ENCODE assay signal across 1 cellular context in the genomic region with DNA sequence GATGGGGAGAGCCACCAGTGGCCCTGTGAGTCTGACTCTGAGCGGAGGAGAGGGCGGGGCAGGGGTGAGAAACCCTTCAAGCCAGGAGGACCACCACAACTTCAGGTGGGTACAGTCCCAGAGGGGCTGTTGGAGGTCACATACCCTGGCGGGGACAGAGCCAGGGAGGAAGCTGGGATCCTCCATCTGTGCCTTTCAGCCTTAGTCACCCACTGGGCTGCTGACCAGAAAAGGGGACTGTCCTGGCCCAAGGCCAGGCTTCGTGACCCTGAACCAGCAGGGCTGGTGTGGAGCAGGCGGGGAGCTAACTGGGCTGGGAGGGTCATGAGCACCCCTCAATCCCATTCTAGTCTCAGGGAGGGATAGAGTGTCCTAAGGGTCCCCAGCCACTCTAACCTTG.
TF ChIP-seq lines count a peak whose summit lies in the region.

No MANE protein-coding gene starts in this region.

TF ChIP-seq in H1, 55 proteins besides CTCF, POLR2A, EP300 and RAD21:
- TF ChIP-seq SIRT6 (IDR thresholded peaks at IDR 0.05; ENCODE audit: low read length) (no peak), GTF2F1 (IDR thresholded peaks at IDR 0.05; ENCODE audit: borderline replicate concordance, low read depth, low read length) (no peak), KDM4A (IDR thresholded peaks at IDR 0.05; ENCODE audit: low read depth, low read length, severe bottlenecking) (no peak)
- TF ChIP-seq, protein P1, sequence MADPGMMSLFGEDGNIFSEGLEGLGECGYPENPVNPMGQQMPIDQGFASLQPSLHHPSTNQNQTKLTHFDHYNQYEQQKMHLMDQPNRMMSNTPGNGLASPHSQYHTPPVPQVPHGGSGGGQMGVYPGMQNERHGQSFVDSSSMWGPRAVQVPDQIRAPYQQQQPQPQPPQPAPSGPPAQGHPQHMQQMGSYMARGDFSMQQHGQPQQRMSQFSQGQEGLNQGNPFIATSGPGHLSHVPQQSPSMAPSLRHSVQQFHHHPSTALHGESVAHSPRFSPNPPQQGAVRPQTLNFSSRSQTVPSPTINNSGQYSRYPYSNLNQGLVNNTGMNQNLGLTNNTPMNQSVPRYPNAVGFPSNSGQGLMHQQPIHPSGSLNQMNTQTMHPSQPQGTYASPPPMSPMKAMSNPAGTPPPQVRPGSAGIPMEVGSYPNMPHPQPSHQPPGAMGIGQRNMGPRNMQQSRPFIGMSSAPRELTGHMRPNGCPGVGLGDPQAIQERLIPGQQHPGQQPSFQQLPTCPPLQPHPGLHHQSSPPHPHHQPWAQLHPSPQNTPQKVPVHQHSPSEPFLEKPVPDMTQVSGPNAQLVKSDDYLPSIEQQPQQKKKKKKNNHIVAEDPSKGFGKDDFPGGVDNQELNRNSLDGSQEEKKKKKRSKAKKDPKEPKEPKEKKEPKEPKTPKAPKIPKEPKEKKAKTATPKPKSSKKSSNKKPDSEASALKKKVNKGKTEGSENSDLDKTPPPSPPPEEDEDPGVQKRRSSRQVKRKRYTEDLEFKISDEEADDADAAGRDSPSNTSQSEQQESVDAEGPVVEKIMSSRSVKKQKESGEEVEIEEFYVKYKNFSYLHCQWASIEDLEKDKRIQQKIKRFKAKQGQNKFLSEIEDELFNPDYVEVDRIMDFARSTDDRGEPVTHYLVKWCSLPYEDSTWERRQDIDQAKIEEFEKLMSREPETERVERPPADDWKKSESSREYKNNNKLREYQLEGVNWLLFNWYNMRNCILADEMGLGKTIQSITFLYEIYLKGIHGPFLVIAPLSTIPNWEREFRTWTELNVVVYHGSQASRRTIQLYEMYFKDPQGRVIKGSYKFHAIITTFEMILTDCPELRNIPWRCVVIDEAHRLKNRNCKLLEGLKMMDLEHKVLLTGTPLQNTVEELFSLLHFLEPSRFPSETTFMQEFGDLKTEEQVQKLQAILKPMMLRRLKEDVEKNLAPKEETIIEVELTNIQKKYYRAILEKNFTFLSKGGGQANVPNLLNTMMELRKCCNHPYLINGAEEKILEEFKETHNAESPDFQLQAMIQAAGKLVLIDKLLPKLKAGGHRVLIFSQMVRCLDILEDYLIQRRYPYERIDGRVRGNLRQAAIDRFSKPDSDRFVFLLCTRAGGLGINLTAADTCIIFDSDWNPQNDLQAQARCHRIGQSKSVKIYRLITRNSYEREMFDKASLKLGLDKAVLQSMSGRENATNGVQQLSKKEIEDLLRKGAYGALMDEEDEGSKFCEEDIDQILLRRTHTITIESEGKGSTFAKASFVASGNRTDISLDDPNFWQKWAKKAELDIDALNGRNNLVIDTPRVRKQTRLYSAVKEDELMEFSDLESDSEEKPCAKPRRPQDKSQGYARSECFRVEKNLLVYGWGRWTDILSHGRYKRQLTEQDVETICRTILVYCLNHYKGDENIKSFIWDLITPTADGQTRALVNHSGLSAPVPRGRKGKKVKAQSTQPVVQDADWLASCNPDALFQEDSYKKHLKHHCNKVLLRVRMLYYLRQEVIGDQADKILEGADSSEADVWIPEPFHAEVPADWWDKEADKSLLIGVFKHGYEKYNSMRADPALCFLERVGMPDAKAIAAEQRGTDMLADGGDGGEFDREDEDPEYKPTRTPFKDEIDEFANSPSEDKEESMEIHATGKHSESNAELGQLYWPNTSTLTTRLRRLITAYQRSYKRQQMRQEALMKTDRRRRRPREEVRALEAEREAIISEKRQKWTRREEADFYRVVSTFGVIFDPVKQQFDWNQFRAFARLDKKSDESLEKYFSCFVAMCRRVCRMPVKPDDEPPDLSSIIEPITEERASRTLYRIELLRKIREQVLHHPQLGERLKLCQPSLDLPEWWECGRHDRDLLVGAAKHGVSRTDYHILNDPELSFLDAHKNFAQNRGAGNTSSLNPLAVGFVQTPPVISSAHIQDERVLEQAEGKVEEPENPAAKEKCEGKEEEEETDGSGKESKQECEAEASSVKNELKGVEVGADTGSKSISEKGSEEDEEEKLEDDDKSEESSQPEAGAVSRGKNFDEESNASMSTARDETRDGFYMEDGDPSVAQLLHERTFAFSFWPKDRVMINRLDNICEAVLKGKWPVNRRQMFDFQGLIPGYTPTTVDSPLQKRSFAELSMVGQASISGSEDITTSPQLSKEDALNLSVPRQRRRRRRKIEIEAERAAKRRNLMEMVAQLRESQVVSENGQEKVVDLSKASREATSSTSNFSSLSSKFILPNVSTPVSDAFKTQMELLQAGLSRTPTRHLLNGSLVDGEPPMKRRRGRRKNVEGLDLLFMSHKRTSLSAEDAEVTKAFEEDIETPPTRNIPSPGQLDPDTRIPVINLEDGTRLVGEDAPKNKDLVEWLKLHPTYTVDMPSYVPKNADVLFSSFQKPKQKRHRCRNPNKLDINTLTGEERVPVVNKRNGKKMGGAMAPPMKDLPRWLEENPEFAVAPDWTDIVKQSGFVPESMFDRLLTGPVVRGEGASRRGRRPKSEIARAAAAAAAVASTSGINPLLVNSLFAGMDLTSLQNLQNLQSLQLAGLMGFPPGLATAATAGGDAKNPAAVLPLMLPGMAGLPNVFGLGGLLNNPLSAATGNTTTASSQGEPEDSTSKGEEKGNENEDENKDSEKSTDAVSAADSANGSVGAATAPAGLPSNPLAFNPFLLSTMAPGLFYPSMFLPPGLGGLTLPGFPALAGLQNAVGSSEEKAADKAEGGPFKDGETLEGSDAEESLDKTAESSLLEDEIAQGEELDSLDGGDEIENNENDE (IDR thresholded peaks at IDR 0.05; ENCODE audit: insufficient replicate concordance, low read length) = no peak
TF ChIP-seq in H1: peak in this region for 0.
